ENCODE assay signal across 1 cellular context in the genomic region with DNA sequence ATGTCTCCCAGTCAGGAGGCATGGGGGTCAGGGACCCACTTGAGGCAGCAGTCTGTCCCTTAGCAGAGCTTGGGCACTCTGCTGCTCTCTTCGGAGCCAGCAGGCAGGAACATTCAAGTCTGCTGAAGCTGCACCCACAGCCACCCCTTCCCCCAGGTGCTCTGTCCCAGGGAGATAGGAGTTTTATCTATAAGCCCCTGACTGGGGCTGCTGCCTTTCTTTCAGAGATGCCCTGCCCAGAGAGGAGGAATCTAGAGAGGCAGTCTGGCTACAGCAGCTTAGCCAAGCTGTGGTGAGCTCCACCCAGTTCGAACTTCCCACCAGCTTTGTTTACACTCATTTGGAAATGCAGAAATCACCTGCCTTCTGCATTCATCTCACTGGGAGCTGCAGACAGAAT.
TF ChIP-seq lines count a peak whose summit lies in the region.
"Not testable (repeated sequence)": the region's sequence is repeated elsewhere in the genome, so short reads cannot be mapped to it uniquely, and the experiment has no call there.

No MANE protein-coding gene starts in this region.

TF ChIP-seq in K562, 482 proteins besides CTCF, POLR2A, EP300 and RAD21:
- peak; percentile 30 to 50; a peak in 1 of 4 replicates for TF ChIP-seq TRIM24 (IDR thresholded peaks at IDR 0.05)
- TF ChIP-seq NFIC (IDR thresholded peaks at IDR 0.05): peak; percentile 40; the same call in 1 of the 2 replicates
- peak; percentile 74; the same call in 1 of the 2 replicates for TF ChIP-seq TAL1 (IDR thresholded peaks at IDR 0.05)
- 0 out of 2 replicates have a peak, but pooled peaks have one; percentile 38 for TF ChIP-seq TCF3 (CRISPR knock-in tag; IDR thresholded peaks at IDR 0.05)
- 0 out of 2 replicates have a peak, but pooled peaks have one; percentile 22 for TF ChIP-seq MTA2 (IDR thresholded peaks at IDR 0.05; ENCODE audit: low read depth)
- TF ChIP-seq NCOR1 (IDR thresholded peaks at IDR 0.05): peak; percentile 70
- TF ChIP-seq TEAD4 (IDR thresholded peaks at IDR 0.05; ENCODE audit: low read length): peak; percentile 48
- not testable (repeated sequence) for TF ChIP-seq TEAD4 (CRISPR knock-in tag; IDR thresholded peaks at IDR 0.05; ENCODE audit: borderline replicate concordance)
- peak; percentile 43 for TF ChIP-seq ARID1B (IDR thresholded peaks at IDR 0.05)
- TF ChIP-seq CBFA2T2 (conservative IDR thresholded peaks at IDR 0.05): peak; percentile 81
- peak; percentile 85 for TF ChIP-seq CBFA2T3 (IDR thresholded peaks at IDR 0.05)
